ENCODE assay signal across 8 cellular contexts in the genomic region with DNA sequence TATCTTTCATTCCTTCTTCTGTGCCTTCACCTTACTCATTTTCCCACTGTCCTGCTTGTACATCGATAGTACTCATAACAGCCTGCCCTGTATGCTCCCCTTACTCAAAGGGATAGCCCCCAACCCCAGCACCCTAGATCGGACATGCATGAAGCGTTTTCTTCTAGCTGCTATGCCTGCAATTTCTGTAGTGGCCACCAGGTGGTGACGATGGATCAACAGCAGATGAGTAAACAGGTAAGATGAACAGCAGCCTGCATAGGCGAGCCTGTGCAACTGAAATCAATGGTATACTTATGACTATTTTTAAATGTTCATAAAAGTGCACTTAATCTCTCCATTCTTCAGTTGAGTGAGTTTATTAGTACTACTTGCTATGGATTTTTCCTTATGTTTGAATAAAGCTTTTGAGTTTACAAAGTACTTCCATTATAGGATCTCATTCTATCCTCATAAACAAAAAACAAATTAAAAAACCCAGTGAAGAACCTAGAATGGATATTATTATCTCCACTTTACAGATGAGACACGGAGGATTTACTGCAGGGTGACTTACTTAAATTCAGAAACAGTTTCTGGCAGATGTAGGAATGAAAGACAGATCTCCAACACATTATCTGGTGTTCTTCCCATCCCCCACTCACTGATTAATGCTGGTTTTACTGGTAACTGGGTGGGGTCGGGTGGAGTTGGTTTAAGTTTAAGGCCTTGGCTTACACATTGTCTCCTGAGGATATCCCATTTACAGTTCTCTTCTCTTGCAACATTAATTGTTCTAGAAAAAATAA.
DNase-seq lines count a peak whose midpoint lies in the region; ATAC-seq, FAIRE-seq and TF ChIP-seq lines count a peak whose summit lies in the region.

No MANE protein-coding gene starts in this region.

- H3K9me3 ChIP-seq in Peyer's patch (no peaks in the 10 kb centered on the region), H1 (ENCODE audit: insufficient read depth in 2 of 2, low read depth in 1 of 2, low read length in 1 of 2) (peaks cover 0 to 3% of the 10 kb centered on the region in 2 experiments; a peak in 2 of 4 replicates), neural progenitor cell (ENCODE audit: low read depth) (no peaks in the 10 kb centered on the region)

- H3K36me3 ChIP-seq in Peyer's patch (no peaks in the 10 kb centered on the region), H1 (ENCODE audit: control insufficient read depth in 2 of 4, insufficient read depth in 4 of 4, low read length in 3 of 4) (peaks cover 0 to 7% (median 0%) of the 10 kb centered on the region in 4 experiments; a peak in 3 of 8 replicates), neural progenitor cell (peaks cover 37% of the 10 kb centered on the region)

- H2BK5ac ChIP-seq in H1 (ENCODE audit: low read depth, low read length), result no peak overlapping the region

- no peak overlapping the region for H3K4ac ChIP-seq in H1 (replicated peaks; ENCODE audit: insufficient read length, low read depth, low read length)

- peak; percentile 71 for FAIRE-seq in GM19239 (lab: Jason Lieb, UNC)
- peak; percentile 68 for FAIRE-seq in H1 (lab: Jason Lieb, UNC)

- no peak overlapping the region for H3K9ac ChIP-seq in H1 (replicated peaks in 1 of 4; ENCODE audit: extremely low read depth in 1 of 4, low read depth in 3 of 4, low read length in 3 of 4)
- H3K9ac ChIP-seq in neural progenitor cell, result no peak overlapping the region

- peak; percentile 17 to 41 for DNase-seq in AML-193 (lab: John Stamatoyannopoulos, UW)
- DNase-seq in GM19239 (ENCODE audit: insufficient read length, low spot score), result peak; percentile 14
- peak in 1 of 3 donors; percentile 80 for DNase-seq in Peyer's patch
- DNase-seq in H1 (ENCODE audit: low read depth in 1 of 2, low spot score in 2 of 2), result peak; percentile 23 to 86
- DNase-seq in neural progenitor cell (ENCODE audit: low spot score), result peak; percentile 63

- H2BK12ac ChIP-seq in H1 (ENCODE audit: low read depth, low read length), result no peak overlapping the region

- H3K23ac ChIP-seq in H1 (ENCODE audit: insufficient read length), result no peak overlapping the region

- peaks cover 4% of the 10 kb centered on the region for H3K27me3 Mint-ChIP-seq in neural progenitor cell (ENCODE audit: insufficient read depth, low read depth)

- ATAC-seq in GM21786 (IDR thresholded peaks at IDR 0.05; ENCODE audit: unreplicated experiment) (no peak), GM21367 (IDR thresholded peaks at IDR 0.05; ENCODE audit: unreplicated experiment) (no peak), HG03432 (IDR thresholded peaks at IDR 0.05; ENCODE audit: unreplicated experiment) (no peak)

- H3K79me2 ChIP-seq in H1 (ENCODE audit: control insufficient read depth in 1 of 2, insufficient read depth in 2 of 2, low read length in 2 of 2), result no peaks in the 10 kb centered on the region
- peaks cover 54% of the 10 kb centered on the region for H3K79me2 ChIP-seq in neural progenitor cell (ENCODE audit: low read depth)

- H4K20me1 ChIP-seq in H1 (replicated peaks in 1 of 2; ENCODE audit: control insufficient read depth in 1 of 2, insufficient read depth in 2 of 2, low read length in 2 of 2) (no peaks in the 10 kb centered on the region), neural progenitor cell (ENCODE audit: low read depth) (peaks cover 16% of the 10 kb centered on the region)

- TF ChIP-seq CTCF in Peyer's patch (IDR thresholded peaks at IDR 0.05), result peak in 5 of 6 experiments; percentile 25 to 76 (median 57)
- TF ChIP-seq CTCF in H1 (IDR thresholded peaks at IDR 0.05; ENCODE audit: control extremely low read depth in 1 of 3, insufficient read depth in 1 of 3, low read depth in 1 of 3, low read length in 3 of 3), result peak; percentile 57 to 89 (median 76)
- TF ChIP-seq CTCF in neural progenitor cell (IDR thresholded peaks at IDR 0.05), result peak; percentile 91

- CTCF ChIA-PET in H1 (lab: Charles Lee; ENCODE audit: partially characterized antibody), result interaction anchor here (0.7 to 3.9 kb wide), 37 partner anchors 9 to 1170 kb away, joined by 3 to 45 read pairs (median 3); no protein-coding TSS in a partner anchor

- H4K91ac ChIP-seq in H1 (replicated peaks; ENCODE audit: insufficient read length, low read length), result no peak overlapping the region

- peaks cover 18% of the 10 kb centered on the region for H3F3A ChIP-seq in neural progenitor cell (ENCODE audit: low read depth)

- H3K14ac ChIP-seq in H1 (ENCODE audit: insufficient read length), result no peak overlapping the region

- WGBS in H1 (ENCODE audit: extremely low coverage in 1 of 2, insufficient coverage in 1 of 2, insufficient read length in 1 of 2, insufficient replicate concordance in 2 of 2, low coverage in 1 of 2, low lambda C conversion rate in 2 of 2, missing lambda C conversion rate in 1 of 2), 2 experiments, result 68% methylated on average over 7 of the region's 7 CpGs; no CpG with 5 or more reads in 1 of the 2 experiments

- TF ChIP-seq POLR2A in Peyer's patch (IDR thresholded peaks at IDR 0.05), result no peak
- no peak for TF ChIP-seq POLR2A in H1 (IDR thresholded peaks at IDR 0.05; ENCODE audit: control extremely low read depth in 1 of 2, low read depth in 2 of 2, low read length in 2 of 2)

- no peak overlapping the region for H2BK15ac ChIP-seq in H1 (ENCODE audit: low read length)

- no peak overlapping the region for H3K18ac ChIP-seq in H1 (ENCODE audit: extremely low read depth, low read length)

- H2AK5ac ChIP-seq in H1 (ENCODE audit: low read depth, low read length), result no peak overlapping the region

- H2AFZ ChIP-seq in H1 (ENCODE audit: low read length) (no peak overlapping the region), neural progenitor cell (replicated peaks) (no peak overlapping the region)

- TF ChIP-seq EP300 in H1 (IDR thresholded peaks at IDR 0.05; ENCODE audit: borderline replicate concordance in 1 of 2, low read depth in 2 of 2, low read length in 2 of 2), result no peak

- H3K27ac ChIP-seq in Peyer's patch (no peak overlapping the region), H1 (ENCODE audit: low read depth, low read length) (no peak overlapping the region), neural progenitor cell (no peak overlapping the region)

- H3K4me3 ChIP-seq in Peyer's patch (no peak overlapping the region), H1 (ENCODE audit: extremely low read depth in 1 of 4, insufficient read depth in 2 of 4, low read depth in 3 of 4, low read length in 4 of 4) (no peak overlapping the region), neural progenitor cell (no peak overlapping the region)

- peak; percentile 88 to 92 for TF ChIP-seq RAD21 in H1 (IDR thresholded peaks at IDR 0.05 in 1 of 2, conservative IDR thresholded peaks at IDR 0.05 in 1 of 2; ENCODE audit: low read depth in 2 of 2, low read length in 2 of 2)

- H3K4me3 Mint-ChIP-seq in neural progenitor cell, result no peak overlapping the region

- H3K4me1 Mint-ChIP-seq in neural progenitor cell, result peaks cover 9% of the 10 kb centered on the region

- H3K79me1 ChIP-seq in H1 (ENCODE audit: low read depth, low read length), result no peaks in the 10 kb centered on the region

- H3K9me3 Mint-ChIP-seq in neural progenitor cell, result peaks cover 35% of the 10 kb centered on the region

- POLR2A ChIA-PET in H1 (lab: Charles Lee; ENCODE audit: partially characterized antibody), result interaction anchor here (0.7 to 1.4 kb wide), 2 partner anchors 9 to 213 kb away, joined by 3 to 5 read pairs; no protein-coding TSS in a partner anchor

- H3K27ac Mint-ChIP-seq in neural progenitor cell, result no peak overlapping the region

- H2BK20ac ChIP-seq in H1 (ENCODE audit: low read length), result no peak overlapping the region

- no peaks in the 10 kb centered on the region for H3K23me2 ChIP-seq in H1 (ENCODE audit: low read depth, low read length)

- H3K56ac ChIP-seq in H1 (replicated peaks; ENCODE audit: insufficient read length, low read depth, low read length), result no peak overlapping the region

- H3K4me2 ChIP-seq in H1 (ENCODE audit: insufficient read depth in 1 of 2, low read depth in 2 of 2, low read length in 2 of 2), result no peak overlapping the region
- H3K4me2 ChIP-seq in neural progenitor cell, result no peak overlapping the region

- no peak overlapping the region for H4K8ac ChIP-seq in H1 (ENCODE audit: extremely low read depth, insufficient read depth, low read length)

- H2BK120ac ChIP-seq in H1 (replicated peaks; ENCODE audit: low read depth, low read length), result no peak overlapping the region

- H4K5ac ChIP-seq in H1 (ENCODE audit: insufficient read length, low read depth, low read length), result no peak overlapping the region

- H3K4me1 ChIP-seq in Peyer's patch (no peaks in the 10 kb centered on the region), H1 (replicated peaks in 1 of 4; ENCODE audit: control insufficient read depth in 3 of 4, insufficient read depth in 4 of 4, low read length in 3 of 4) (peaks cover 0 to 4% (median 0%) of the 10 kb centered on the region in 4 experiments; a peak in 2 of 7 replicates), neural progenitor cell (no peaks in the 10 kb centered on the region)

- no peaks in the 10 kb centered on the region for H3K27me3 ChIP-seq in Peyer's patch
- H3K27me3 ChIP-seq in H1 (replicated peaks in 1 of 4; ENCODE audit: control insufficient read depth in 3 of 4, extremely low read depth in 1 of 4, insufficient read depth in 3 of 4, low read length in 3 of 4), result no peaks in the 10 kb centered on the region
- H3K27me3 ChIP-seq in neural progenitor cell, result no peaks in the 10 kb centered on the region

- peaks cover 90% of the 10 kb centered on the region for H3K36me3 Mint-ChIP-seq in neural progenitor cell
